Comparison of ENCODE assay signal across 17 cellular contexts in genomic region chr19:43673702-43674629, GRCh38. TPM values are rescaled to one million over a fixed set of nuclear protein-coding genes. Genes with fewer than 3 reads are reported as not detected.
A peak's percentile ranks its signal among the peaks of the same experiment; 100 is the strongest.
DNase-seq lines count a peak whose midpoint lies in the region; ATAC-seq, FAIRE-seq and TF ChIP-seq lines count a peak whose summit lies in the region.
"Had no signal": no experiment of that assay in that cellular context is flagged by ENCODE, and none has a peak within 500 bp of the region (broad histone marks: within the 10 kb centered on the region; RNA-seq: fewer than 3 reads in every experiment).

No MANE protein-coding gene starts in this region.

- TF ChIP-seq POLR2A in A549 (IDR thresholded peaks at IDR 0.05; ENCODE audit: low read length) (no peak), IMR-90 (IDR thresholded peaks at IDR 0.05; ENCODE audit: low read depth, low read length) (no peak)

- intact Hi-C loops in IMR-90 (cut with micrococcal nuclease), result no loop called here

- H3K27me3 ChIP-seq in IMR-90 (ENCODE audit: control insufficient read depth, insufficient read depth, low read length), result no peaks in the 10 kb centered on the region
- H3K27me3 ChIP-seq in muscle layer of duodenum (ENCODE audit: low read depth, low read length), result no peaks in the 10 kb centered on the region
- H3K27me3 ChIP-seq in SK-N-SH (ENCODE audit: insufficient read depth), result no peaks in the 10 kb centered on the region
- H3K27me3 ChIP-seq: MG63 had no signal

- H3K4me1 ChIP-seq in A549 (peaks cover 38% of the 10 kb centered on the region), IMR-90 (ENCODE audit: control insufficient read depth, insufficient read depth, low read length) (peaks cover 9% of the 10 kb centered on the region), muscle layer of duodenum (ENCODE audit: control insufficient read depth in 1 of 2, insufficient read depth in 2 of 2, low read length in 2 of 2) (peaks cover 0 to 18% of the 10 kb centered on the region in 2 donors), SK-N-SH (ENCODE audit: control insufficient read depth in 1 of 2, insufficient read depth in 2 of 2, low read depth in 1 of 2, low read length in 1 of 2) (peaks cover 4 to 9% of the 10 kb centered on the region in 2 experiments; a peak in 2 of 4 replicates)

- H3K9me1 ChIP-seq in IMR-90 (ENCODE audit: insufficient read depth, low read length), result peaks cover 6% of the 10 kb centered on the region; the same call in 1 of the 2 replicates

- no peak overlapping the region for H2BK120ac ChIP-seq in IMR-90 (ENCODE audit: low read depth, low read length)

- H3K56ac ChIP-seq in IMR-90 (ENCODE audit: extremely low read depth, insufficient read depth, low read length), result no peak overlapping the region

- H2BK20ac ChIP-seq in IMR-90 (ENCODE audit: low read depth, low read length), result no peak overlapping the region

- H4K8ac ChIP-seq in IMR-90 (ENCODE audit: low read depth in 2 of 2, low read length in 2 of 2), result peak overlapping the region; percentile 41 to 80

- no peak overlapping the region for H3K9ac ChIP-seq in IMR-90 (ENCODE audit: low read depth, low read length)
- H3K9ac ChIP-seq in SK-N-SH, result no peak overlapping the region

- TF ChIP-seq EP300 in A549 (IDR thresholded peaks at IDR 0.05), result no peak
- no peak for TF ChIP-seq EP300 in SK-N-SH (IDR thresholded peaks at IDR 0.05; ENCODE audit: borderline replicate concordance in 1 of 2, low read depth in 1 of 2, low read length in 1 of 2)

- H3K4me3 ChIP-seq in A549, result no peak overlapping the region
- H3K4me3 ChIP-seq in IMR-90 (ENCODE audit: insufficient read depth, low read depth, low read length), result no peak overlapping the region
- no peak overlapping the region for H3K4me3 ChIP-seq in muscle layer of duodenum (ENCODE audit: low read depth in 1 of 2, low read length in 2 of 2)
- H3K4me3 ChIP-seq in SK-N-SH (ENCODE audit: low read depth in 2 of 2, low read length in 1 of 2), result no peak overlapping the region
- H3K4me3 ChIP-seq: MG63 had no signal

- ATAC-seq in A549, result no peak
- no peak for ATAC-seq in IMR-90 (ENCODE audit: low read depth)
- ATAC-seq in GM21723 (IDR thresholded peaks at IDR 0.05; ENCODE audit: unreplicated experiment), result no peak

- dilution Hi-C loops in IMR-90 (cut with HindIII; ENCODE audit: low sequenced_read_pairs, unreplicated experiment), result no loop called here

- H4K20me1 ChIP-seq in IMR-90 (ENCODE audit: insufficient read depth, low read length) (no peaks in the 10 kb centered on the region; the same call in 1 of the 2 replicates), SK-N-SH (ENCODE audit: insufficient read depth) (no peaks in the 10 kb centered on the region)

- in situ Hi-C loops in IMR-90 (cut with MboI; ENCODE audit: low sequenced_read_pairs), result no loop called here

- H3K18ac ChIP-seq in IMR-90 (ENCODE audit: low read depth, low read length), result peak overlapping the region; percentile 33

- H3K4me2 ChIP-seq in A549 (peak overlapping the region; percentile 73; the same call in 1 of the 3 replicates), IMR-90 (ENCODE audit: low read depth, low read length) (no peak overlapping the region), SK-N-SH (no peak overlapping the region)

- no peak for FAIRE-seq in A549 (lab: Jason Lieb, UNC)
- FAIRE-seq: GM18507 had no signal

- no peak for TF ChIP-seq RAD21 in A549 (conservative IDR thresholded peaks at IDR 0.05 in 1 of 2, IDR thresholded peaks at IDR 0.05 in 1 of 2)
- TF ChIP-seq RAD21 in IMR-90 (IDR thresholded peaks at IDR 0.05; ENCODE audit: low read length), result no peak
- TF ChIP-seq RAD21 in SK-N-SH (IDR thresholded peaks at IDR 0.05; ENCODE audit: low read length), result no peak

- DNase-seq in A549 (ENCODE audit: low read depth in 1 of 2, low spot score in 1 of 2) (no peak), IMR-90 (no peak), NCI-H345 (lab: John Stamatoyannopoulos, UW) (no peak), SK-N-SH (no peak), COLO829 (ENCODE audit: low spot score) (no peak)
- DNase-seq: activated CD4-positive, alpha-beta memory T cell treated with anti-CD3 and anti-CD28 coated beads, Interleukin-2, amount 10 ng/mL, durations not matched to agents 7 days and 5 days; central memory CD4-positive, alpha-beta T cell; MG63; SHP77 treated with DMSO at 0.1 percent for 48 hours had no signal

- peaks cover 7% of the 10 kb centered on the region; the same call in 1 of the 2 replicates for H3K79me2 ChIP-seq in SK-N-SH (ENCODE audit: insufficient read depth)

- CTCF ChIA-PET in A549 (lab: Yijun Ruan, JAX) (interaction anchor here (1.0 to 1.5 kb wide), 11 partner anchors 9 to 136 kb away, joined by 3 to 5 read pairs (median 3); no protein-coding TSS in a partner anchor), IMR-90 (lab: Yijun Ruan, JAX) (interaction anchor here (0.6 kb wide), 1 partner anchor 11 kb away, joined by 5 read pairs; no protein-coding TSS in a partner anchor), SK-N-SH (lab: Yijun Ruan, JAX) (no interaction called here)

- H3K4ac ChIP-seq in IMR-90 (ENCODE audit: low read depth, low read length), result peak overlapping the region; percentile 14

- POLR2A ChIA-PET in A549 (lab: Yijun Ruan, JAX) (interaction anchor here (0.6 to 1.1 kb wide), 3 partner anchors 28 to 94 kb away, joined by 3 to 4 read pairs (median 4); no protein-coding TSS in a partner anchor), IMR-90 (lab: Charles Lee; ENCODE audit: unreplicated experiment) (no interaction called here), SK-N-SH (lab: Yijun Ruan, JAX) (interaction anchor here (0.7 kb wide), 1 partner anchor 76 kb away, joined by 5 read pairs; no protein-coding TSS in a partner anchor)

- H3K27ac ChIP-seq in A549, result peak overlapping the region; percentile 58 to 72; a peak in 4 of 6 replicates
- H3K27ac ChIP-seq in IMR-90 (ENCODE audit: insufficient read depth, low read length), result no peak overlapping the region
- H3K27ac ChIP-seq in cingulate gyrus (ENCODE audit: low read depth, low read length), result peak overlapping the region; percentile 29
- peak overlapping the region; percentile 90 for H3K27ac ChIP-seq in muscle layer of duodenum (ENCODE audit: low read length)
- H3K27ac ChIP-seq in SK-N-SH (ENCODE audit: low read depth in 2 of 2, low read length in 1 of 2), result no peak overlapping the region

- no peak overlapping the region for H3K23ac ChIP-seq in IMR-90 (ENCODE audit: low read depth, low read length)

- 97% methylated on average over 11 of the region's 11 CpGs for WGBS in A549 (ENCODE audit: missing lambda C conversion rate)
- WGBS in IMR-90 (ENCODE audit: extremely low coverage in 2 of 2, insufficient read length in 1 of 2), 2 experiments, result 90% methylated on average over 2 of the region's 11 CpGs; no CpG with 5 or more reads in 1 of the 2 experiments
- WGBS in SK-N-SH (ENCODE audit: low lambda C conversion rate), result 93% methylated on average over 11 of the region's 11 CpGs

- peaks cover 31% of the 10 kb centered on the region for H3F3A ChIP-seq in SK-N-SH (replicated peaks; ENCODE audit: insufficient read depth)

- H3K9me3 ChIP-seq in A549 (no peaks in the 10 kb centered on the region), IMR-90 (ENCODE audit: control insufficient read depth, insufficient read depth, low read length) (no peaks in the 10 kb centered on the region), muscle layer of duodenum (ENCODE audit: control insufficient read depth in 1 of 2, low read length in 2 of 2) (no peaks in the 10 kb centered on the region), SK-N-SH (no peaks in the 10 kb centered on the region)
- H3K9me3 ChIP-seq: MG63 had no signal

- peak overlapping the region; percentile 58; the same call in 1 of the 2 replicates for H4K5ac ChIP-seq in IMR-90 (ENCODE audit: low read depth, low read length)

- peak overlapping the region; percentile 61 for H2AK5ac ChIP-seq in IMR-90 (ENCODE audit: low read depth, low read length)

- H3K36me3 ChIP-seq in IMR-90 (ENCODE audit: control insufficient read depth, insufficient read depth, low read length), result no peaks in the 10 kb centered on the region
- no peaks in the 10 kb centered on the region for H3K36me3 ChIP-seq in muscle layer of duodenum (ENCODE audit: control insufficient read depth in 1 of 2, insufficient read depth in 2 of 2, low read length in 2 of 2)
- H3K36me3 ChIP-seq in SK-N-SH (replicated peaks in 1 of 2; ENCODE audit: control insufficient read depth in 1 of 2, insufficient read depth in 2 of 2, low read length in 1 of 2), result no peaks in the 10 kb centered on the region
- H3K36me3 ChIP-seq: MG63 had no signal

- H2BK15ac ChIP-seq in IMR-90 (ENCODE audit: low read depth, low read length), result no peak overlapping the region

- H3K14ac ChIP-seq in IMR-90 (replicated peaks; ENCODE audit: low read depth, low read length), result 0 out of 2 replicates have a peak overlapping the region, but pooled peaks have one; percentile 18

- 0 out of 2 replicates have a peak overlapping the region, but pooled peaks have one; percentile 20 for H4K91ac ChIP-seq in IMR-90 (ENCODE audit: insufficient read depth, low read depth, low read length)

- H2AFZ ChIP-seq in IMR-90 (replicated peaks; ENCODE audit: low read length, poor library complexity), result peak overlapping the region; percentile 89
- H2AFZ ChIP-seq in SK-N-SH (ENCODE audit: low read depth), result no peak overlapping the region

- no peak for TF ChIP-seq CTCF in A549 (IDR thresholded peaks at IDR 0.05)
- TF ChIP-seq CTCF in IMR-90 (conservative IDR thresholded peaks at IDR 0.05; ENCODE audit: low read depth, low read length), result no peak
- no peak for TF ChIP-seq CTCF in SK-N-SH (IDR thresholded peaks at IDR 0.05)

- no TSS peak for BruUV-seq in IMR-90 (replicated peaks; lab: Mats Ljungman, UMichigan)

- peaks cover 4 to 6% of the 10 kb centered on the region in 2 experiments; a peak in 2 of 4 replicates for H3K79me1 ChIP-seq in IMR-90 (ENCODE audit: low read depth in 1 of 2, low read length in 2 of 2)

- no peaks in the 10 kb centered on the region for H3K9me2 ChIP-seq in SK-N-SH

- H2AK9ac ChIP-seq in IMR-90 (replicated peaks; ENCODE audit: low read depth, low read length, poor library complexity), result no peak overlapping the region

- H2BK5ac ChIP-seq in IMR-90 (ENCODE audit: low read depth, low read length, poor library complexity, severe bottlenecking), result no peak overlapping the region

RNA-seq across cellular contexts. Expression of gene PLAUR, which starts 4.0 kb away (rescaled TPM):
- polyA plus RNA-seq in A549 (2011; rRNA removed) (48.6 and 55.3 TPM in 2 replicates), A549 (2017; fragmentation: RNase III; extraction: RNeasy Plus Mini Kit Qiagen cat#74134 plus additional on column Dnase treatment) (27.4 to 29.0 TPM (median 28.3 TPM) in 3 replicates), IMR-90 (2012; rRNA removed) (263 and 328 TPM in 2 replicates), SK-N-SH (2012; rRNA removed) (249 and 299 TPM in 2 replicates)
- polyA plus RNA-seq in A549 (2012; cell fraction: cytosol; rRNA removed), result 61.1 and 62.6 TPM in 2 replicates
- polyA plus RNA-seq in A549 (2012; cell fraction: nucleus; rRNA removed), result 93.5 and 95.3 TPM in 2 replicates
- polyA minus RNA-seq in A549 (2011; rRNA and poly(A)+ RNA removed), result 40.2 and 50.4 TPM in 2 replicates
- total RNA-seq in IMR-90 (2012; rRNA removed), result 112 and 115 TPM in 2 replicates
- polyA plus RNA-seq in IMR-90 (2012; cell fraction: cytosol; rRNA removed), result 330 and 334 TPM in 2 replicates
- 200 and 249 TPM in 2 replicates for polyA plus RNA-seq in IMR-90 (2012; cell fraction: nucleus; rRNA removed; ENCODE audit: low replicate concordance)
- polyA plus RNA-seq in SK-N-SH (2012; cell fraction: cytosol; rRNA removed), result 120 and 152 TPM in 2 replicates
- 256 and 307 TPM in 2 replicates for polyA plus RNA-seq in SK-N-SH (2012; cell fraction: nucleus; rRNA removed)

RNA-seq across cellular contexts. Expression of gene CADM4, which starts 34.3 kb away (rescaled TPM):
- 4.2 and 4.7 TPM in 2 replicates for polyA plus RNA-seq in A549 (2011; rRNA removed)
- polyA plus RNA-seq in A549 (2012; cell fraction: cytosol; rRNA removed), result 5.9 and 7.6 TPM in 2 replicates
- polyA plus RNA-seq in A549 (2012; cell fraction: nucleus; rRNA removed), result 6.7 and 7.8 TPM in 2 replicates
- 8.8 to 10.1 TPM (median 9.2 TPM) in 3 replicates for polyA plus RNA-seq in A549 (2017; fragmentation: RNase III; extraction: RNeasy Plus Mini Kit Qiagen cat#74134 plus additional on column Dnase treatment)
- polyA minus RNA-seq in A549 (2011; rRNA and poly(A)+ RNA removed), result 3.3 and 3.7 TPM in 2 replicates
- total RNA-seq in IMR-90 (2012; rRNA removed), result 1.7 and 2.0 TPM in 2 replicates
- 4.0 and 4.9 TPM in 2 replicates for polyA plus RNA-seq in IMR-90 (2012; rRNA removed)
- 4.3 and 7.1 TPM in 2 replicates for polyA plus RNA-seq in IMR-90 (2012; cell fraction: cytosol; rRNA removed)
- polyA plus RNA-seq in IMR-90 (2012; cell fraction: nucleus; rRNA removed; ENCODE audit: low replicate concordance), result 2.1 and 2.2 TPM in 2 replicates
- 21.4 and 28.9 TPM in 2 replicates for polyA plus RNA-seq in SK-N-SH (2012; rRNA removed)
- 13.2 and 18.6 TPM in 2 replicates for polyA plus RNA-seq in SK-N-SH (2012; cell fraction: cytosol; rRNA removed)
- 11.9 and 25.2 TPM in 2 replicates for polyA plus RNA-seq in SK-N-SH (2012; cell fraction: nucleus; rRNA removed)

RNA-seq across cellular contexts. Expression of gene IRGC, which starts 41.9 kb away (rescaled TPM):
- polyA plus RNA-seq in A549 (2011; rRNA removed) (not detected in 2 replicates), A549 (2017; fragmentation: RNase III; extraction: RNeasy Plus Mini Kit Qiagen cat#74134 plus additional on column Dnase treatment) (not detected in 3 replicates), IMR-90 (2012; rRNA removed) (not detected in 2 replicates), SK-N-SH (2012; rRNA removed) (not detected in 2 replicates)
- not detected in 2 replicates for polyA plus RNA-seq in A549 (2012; cell fraction: cytosol; rRNA removed)
- not detected in 2 replicates for polyA plus RNA-seq in A549 (2012; cell fraction: nucleus; rRNA removed)
- not detected in 2 replicates for polyA minus RNA-seq in A549 (2011; rRNA and poly(A)+ RNA removed)
- total RNA-seq in IMR-90 (2012; rRNA removed), result not detected in 2 replicates
- polyA plus RNA-seq in IMR-90 (2012; cell fraction: cytosol; rRNA removed), result not detected in 2 replicates
- polyA plus RNA-seq in IMR-90 (2012; cell fraction: nucleus; rRNA removed; ENCODE audit: low replicate concordance), result not detected in 2 replicates
- not detected in 2 replicates for polyA plus RNA-seq in SK-N-SH (2012; cell fraction: cytosol; rRNA removed)
- polyA plus RNA-seq in SK-N-SH (2012; cell fraction: nucleus; rRNA removed), result not detected in 2 replicates
- total RNA-seq: activated CD4-positive, alpha-beta memory T cell treated with anti-CD3 and anti-CD28 coated beads, Interleukin-2, amount 10 ng/mL, durations not matched to agents 7 days and 5 days; glomerular endothelial cell; posterior vena cava had no signal
- polyA plus RNA-seq: adipose tissue, AG04450 had no signal

RNA-seq across cellular contexts. Expression of gene ZNF428, which starts 54.5 kb away (rescaled TPM):
- polyA plus RNA-seq in A549 (2011; rRNA removed) (19.3 and 22.9 TPM in 2 replicates), A549 (2017; fragmentation: RNase III; extraction: RNeasy Plus Mini Kit Qiagen cat#74134 plus additional on column Dnase treatment) (47.7 to 58.5 TPM (median 52.4 TPM) in 3 replicates), IMR-90 (2012; rRNA removed) (32.3 and 45.4 TPM in 2 replicates), SK-N-SH (2012; rRNA removed) (60.9 and 79.5 TPM in 2 replicates)
- polyA plus RNA-seq in A549 (2012; cell fraction: cytosol; rRNA removed), result 56.2 and 66.0 TPM in 2 replicates
- polyA plus RNA-seq in A549 (2012; cell fraction: nucleus; rRNA removed), result 26.1 and 30.9 TPM in 2 replicates
- polyA minus RNA-seq in A549 (2011; rRNA and poly(A)+ RNA removed), result 4.5 and 6.1 TPM in 2 replicates
- total RNA-seq in IMR-90 (2012; rRNA removed), result 9.9 and 10.3 TPM in 2 replicates
- polyA plus RNA-seq in IMR-90 (2012; cell fraction: cytosol; rRNA removed), result 49.1 and 54.4 TPM in 2 replicates
- 16.4 and 17.3 TPM in 2 replicates for polyA plus RNA-seq in IMR-90 (2012; cell fraction: nucleus; rRNA removed; ENCODE audit: low replicate concordance)
- 56.7 and 67.9 TPM in 2 replicates for polyA plus RNA-seq in SK-N-SH (2012; cell fraction: cytosol; rRNA removed)
- polyA plus RNA-seq in SK-N-SH (2012; cell fraction: nucleus; rRNA removed), result 32.6 and 47.0 TPM in 2 replicates

Comparison
In these comparisons a context has a peak if more than half of its experiments do, and no peak if none do; other contexts are left out.
1. H3K27ac ChIP-seq: peak in A549 (2 of 2), cingulate gyrus (single experiment) and muscle layer of duodenum (single experiment); none in IMR-90 (single experiment) and SK-N-SH (0 of 2).